ENCODE assay signal across 8 cellular contexts in genomic region chr14:21913759-21914158, GRCh38.
A peak's percentile ranks its signal among the peaks of the same experiment; 100 is the strongest.
DNase-seq lines count a peak whose midpoint lies in the region; ATAC-seq, FAIRE-seq and TF ChIP-seq lines count a peak whose summit lies in the region.

No MANE protein-coding gene starts in this region.

- no peak overlapping the region for H3K27ac ChIP-seq in RWPE1

- no peak for FAIRE-seq in HTR-8/SVneo (lab: Jason Lieb, UNC)

- no peak overlapping the region for H3K27ac Mint-ChIP-seq in glutamatergic neuron (ENCODE audit: unreplicated experiment)

- H3K36me3 Mint-ChIP-seq in glutamatergic neuron (ENCODE audit: unreplicated experiment): no peaks in the 10 kb centered on the region

- H3K27me3 Mint-ChIP-seq in glutamatergic neuron (ENCODE audit: unreplicated experiment): peaks cover 1% of the 10 kb centered on the region

- POLR2A ChIA-PET in RWPE1 (lab: Yijun Ruan, JAX; ENCODE audit: low non-redundant PET): no interaction called here

- DNase-seq in HTR-8/SVneo (ENCODE audit: insufficient read length, low spot score): peak; percentile 2
- peak; percentile 3 for DNase-seq in RWPE1 (ENCODE audit: low spot score)
- peak; percentile 28 to 49 for DNase-seq in activated T-helper 1 cell treated with anti-CD3 and anti-CD28 coated beads, Interleukin-2, amount 50 U/mL, for 16 hours (ENCODE audit: low read depth in 1 of 2, low spot score in 1 of 2)
- DNase-seq in glutamatergic neuron: peak; percentile 35
- DNase-seq in pulmonary artery endothelial cell (ENCODE audit: low read depth, low spot score): peak; percentile 83

- ATAC-seq in GM19395 (IDR thresholded peaks at IDR 0.05; ENCODE audit: unreplicated experiment) (no peak), GM19328 (IDR thresholded peaks at IDR 0.05; ENCODE audit: unreplicated experiment) (no peak)

- CTCF ChIA-PET in RWPE1 (lab: Yijun Ruan, JAX): interaction anchor here (0.6 kb wide), 1 partner anchor 442 kb away, joined by 4 read pairs; no protein-coding TSS in a partner anchor

- peak; percentile 78 for TF ChIP-seq CTCF in GM12873 (IDR thresholded peaks at IDR 0.05; ENCODE audit: insufficient read depth, low read depth, low read length, missing control alignments)
- peak; percentile 21; the same call in 1 of the 2 replicates for TF ChIP-seq CTCF in RWPE1 (conservative IDR thresholded peaks at IDR 0.05; ENCODE audit: low read depth)
- TF ChIP-seq CTCF in glutamatergic neuron (IDR thresholded peaks at IDR 0.05; ENCODE audit: partially characterized antibody, unreplicated experiment): peak; percentile 81

- no peak overlapping the region for H3K4me3 Mint-ChIP-seq in glutamatergic neuron (ENCODE audit: unreplicated experiment)

- H3K9me3 Mint-ChIP-seq in glutamatergic neuron (ENCODE audit: unreplicated experiment): no peaks in the 10 kb centered on the region

- no peaks in the 10 kb centered on the region for H3K4me1 Mint-ChIP-seq in glutamatergic neuron (ENCODE audit: low read depth, unreplicated experiment)

Comparison
In these comparisons a context has a peak if more than half of its experiments do, and no peak if none do; other contexts are left out.
1. CTCF ChIP-seq: peak in every context shown above with its lines; median percentile 81 in glutamatergic neuron; 78 in GM12873; 21 in RWPE1.
2. DNase-seq: peak in every context shown above with its lines; median percentile 83 in pulmonary artery endothelial cell; 38 in activated T-helper 1 cell treated with anti-CD3 and anti-CD28 coated beads, Interleukin-2, amount 50 U/mL, for 16 hours; 35 in glutamatergic neuron; 3 in RWPE1; 2 in HTR-8/SVneo.